ENCODE assay signal across 2 cellular contexts in genomic region chr3:175111036-175111435, GRCh38.
A peak's percentile ranks its signal among the peaks of the same experiment; 100 is the strongest.
TF ChIP-seq lines count a peak whose summit lies in the region.

No MANE protein-coding gene starts in this region.

TF ChIP-seq in liver, 16 proteins besides CTCF, POLR2A, EP300 and RAD21:
- TF ChIP-seq ZBTB33 (IDR thresholded peaks at IDR 0.05) (peak; percentile 26), RXRA (IDR thresholded peaks at IDR 0.05) (no peak), GABPA (IDR thresholded peaks at IDR 0.05 in 1 of 2, conservative IDR thresholded peaks at IDR 0.05 in 1 of 2) (no peak)

TF ChIP-seq in HepG2, 621 proteins besides CTCF, POLR2A, EP300 and RAD21:
- TF ChIP-seq ZBTB26 (CRISPR knock-in tag; IDR thresholded peaks at IDR 0.05; ENCODE audit: borderline replicate concordance) (no peak), ZNF251 (CRISPR knock-in tag; IDR thresholded peaks at IDR 0.05) (no peak), ZNF550 (CRISPR knock-in tag; IDR thresholded peaks at IDR 0.05; ENCODE audit: borderline replicate concordance) (no peak), ZNF367 (CRISPR knock-in tag; IDR thresholded peaks at IDR 0.05; ENCODE audit: borderline replicate concordance) (no peak), FOXA3 (CRISPR knock-in tag; IDR thresholded peaks at IDR 0.05) (no peak)
